ENCODE assay signal across 8 cellular contexts in the genomic region with DNA sequence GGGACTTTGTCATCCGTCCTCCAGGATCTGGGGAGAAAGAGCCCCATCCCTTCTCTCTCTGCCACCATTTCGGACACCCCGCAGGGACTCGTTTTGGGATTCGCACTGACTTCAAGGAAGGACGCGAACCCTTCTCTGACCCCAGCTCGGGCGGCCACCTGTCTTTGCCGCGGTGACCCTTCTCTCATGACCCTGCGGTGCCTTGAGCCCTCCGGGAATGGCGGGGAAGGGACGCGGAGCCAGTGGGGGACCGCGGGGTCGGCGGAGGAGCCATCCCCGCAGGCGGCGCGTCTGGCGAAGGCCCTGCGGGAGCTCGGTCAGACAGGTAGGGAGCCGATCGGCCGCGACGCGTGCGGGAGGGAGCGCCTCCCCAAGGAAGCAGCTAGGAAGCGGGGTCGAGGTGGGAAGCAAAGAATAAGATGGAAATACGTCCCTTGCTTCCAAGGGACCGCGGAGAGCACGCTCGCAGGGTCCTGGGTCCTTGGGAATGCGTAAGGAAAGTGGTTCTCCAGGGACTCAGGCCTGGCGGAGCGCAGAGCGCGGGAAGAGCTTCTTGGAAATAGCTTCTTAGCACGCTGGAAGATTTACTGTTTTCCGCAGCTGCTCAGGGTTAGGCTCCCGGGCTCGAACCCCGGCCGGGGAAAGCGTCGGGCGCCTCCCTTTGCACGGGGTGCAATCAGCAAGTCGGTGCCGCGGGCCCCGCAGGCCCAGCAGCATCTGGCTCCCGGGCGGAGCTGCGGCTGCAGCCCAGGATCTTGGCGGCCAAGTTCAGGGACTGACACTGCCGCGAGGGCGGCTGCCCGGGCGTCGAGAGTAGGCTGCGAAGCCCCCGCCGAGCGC. TPM values are rescaled to one million over a fixed set of nuclear protein-coding genes. Genes with fewer than 3 reads are reported as not detected.
DNase-seq lines count a peak whose midpoint lies in the region; ATAC-seq and TF ChIP-seq lines count a peak whose summit lies in the region.

No MANE protein-coding gene starts in this region.

- H3K27ac ChIP-seq in effector memory CD4-positive, alpha-beta T cell (ENCODE audit: insufficient read depth, low read length, poor library complexity, severe bottlenecking), result peak overlapping the region; percentile 8
- H3K27ac ChIP-seq in mesendoderm (ENCODE audit: low read depth, low read length), result peak overlapping the region; percentile 98
- peak overlapping the region in 1 of 2 donors; percentile 72 for H3K27ac ChIP-seq in thoracic aorta

- peaks cover 35% of the 10 kb centered on the region for H3K79me2 ChIP-seq in mesendoderm (ENCODE audit: control insufficient read depth, insufficient read depth, low read length)

- H3K4me1 Mint-ChIP-seq in T-helper 2 cell treated with Interferon-gamma antibody and Interleukin-4, amounts not matched to agents 5 μg/mL and 100 μg/mL, for 36 hours (ENCODE audit: low read depth), result peaks cover 28% of the 10 kb centered on the region

- peak overlapping the region; percentile 81 for H3K9ac ChIP-seq in mesendoderm (ENCODE audit: low read length)

- no peaks in the 10 kb centered on the region for H3K9me3 ChIP-seq in effector memory CD4-positive, alpha-beta T cell (ENCODE audit: control insufficient read depth, low read length)
- no peaks in the 10 kb centered on the region for H3K9me3 ChIP-seq in thoracic aorta

- H2BK15ac ChIP-seq in mesendoderm (replicated peaks; ENCODE audit: low read depth), result no peak overlapping the region

- peak overlapping the region; percentile 1 for H2BK120ac ChIP-seq in mesendoderm (ENCODE audit: low read depth, low read length)

- H3K4ac ChIP-seq in mesendoderm (ENCODE audit: low read depth, low read length), result peak overlapping the region; percentile 64

- H3K27ac Mint-ChIP-seq in T-helper 2 cell treated with Interferon-gamma antibody and Interleukin-4, amounts not matched to agents 5 μg/mL and 100 μg/mL, for 36 hours, result peak overlapping the region; percentile 95

- peaks cover 21% of the 10 kb centered on the region for H3K4me1 ChIP-seq in effector memory CD4-positive, alpha-beta T cell (ENCODE audit: control insufficient read depth, insufficient read depth, low read length, poor library complexity, severe bottlenecking)
- no peaks in the 10 kb centered on the region for H3K4me1 ChIP-seq in mesendoderm (ENCODE audit: control insufficient read depth, low read depth, low read length)
- H3K4me1 ChIP-seq in thoracic aorta (ENCODE audit: control insufficient read depth in 1 of 2, low read depth in 2 of 2), result peaks cover 4 to 27% of the 10 kb centered on the region in 2 donors

- H2BK5ac ChIP-seq in mesendoderm (ENCODE audit: low read length), result peak overlapping the region; percentile 90

- peak overlapping the region; percentile 98 for H3K4me3 Mint-ChIP-seq in T-helper 2 cell treated with Interferon-gamma antibody and Interleukin-4, amounts not matched to agents 5 μg/mL and 100 μg/mL, for 36 hours

- peaks cover 5% of the 10 kb centered on the region for H3K79me1 ChIP-seq in mesendoderm (ENCODE audit: low read length)

- H3K4me3 ChIP-seq in GM08714 (ENCODE audit: low read length) (peak overlapping the region; percentile 87; the same call in 1 of the 2 replicates), mesendoderm (ENCODE audit: low read length) (peak overlapping the region; percentile 82), thoracic aorta (peak overlapping the region; percentile 84)
- peak overlapping the region; percentile 96 for H3K4me3 ChIP-seq in effector memory CD4-positive, alpha-beta T cell (ENCODE audit: insufficient read depth, low read depth, low read length, poor library complexity, severe bottlenecking)

- H3K9me3 Mint-ChIP-seq in T-helper 2 cell treated with Interferon-gamma antibody and Interleukin-4, amounts not matched to agents 5 μg/mL and 100 μg/mL, for 36 hours, result no peaks in the 10 kb centered on the region

- peaks cover 8% of the 10 kb centered on the region for H3K36me3 ChIP-seq in effector memory CD4-positive, alpha-beta T cell (ENCODE audit: control insufficient read depth, insufficient read depth, low read length)
- H3K36me3 ChIP-seq in mesendoderm (ENCODE audit: control insufficient read depth, insufficient read depth, low read length) (no peaks in the 10 kb centered on the region), thoracic aorta (no peaks in the 10 kb centered on the region)

- peaks cover 21% of the 10 kb centered on the region for H3K27me3 Mint-ChIP-seq in T-helper 2 cell treated with Interferon-gamma antibody and Interleukin-4, amounts not matched to agents 5 μg/mL and 100 μg/mL, for 36 hours (ENCODE audit: low read depth)

- H3K56ac ChIP-seq in mesendoderm (ENCODE audit: low read length), result peak overlapping the region; percentile 94

- peak overlapping the region; percentile 54 for H2AK5ac ChIP-seq in mesendoderm (ENCODE audit: low read length)

- peak overlapping the region; percentile 73 for H3K23ac ChIP-seq in mesendoderm (ENCODE audit: low read length)

- TF ChIP-seq CTCF in thoracic aorta (IDR thresholded peaks at IDR 0.05), result no peak

- ATAC-seq in thoracic aorta (ENCODE audit: insufficient number of reproducible peaks, low FRiP score, low read depth) (no peak), HG02759 (IDR thresholded peaks at IDR 0.05; ENCODE audit: unreplicated experiment) (no peak), GM19452 (IDR thresholded peaks at IDR 0.05; ENCODE audit: unreplicated experiment) (no peak)

- no peaks in the 10 kb centered on the region for H3K27me3 ChIP-seq in effector memory CD4-positive, alpha-beta T cell (replicated peaks; ENCODE audit: control insufficient read depth, insufficient read depth, low read length, poor library complexity, severe bottlenecking)
- no peaks in the 10 kb centered on the region for H3K27me3 ChIP-seq in mesendoderm (ENCODE audit: insufficient read depth, low read length, poor library complexity)
- no peaks in the 10 kb centered on the region for H3K27me3 ChIP-seq in thoracic aorta (replicated peaks; ENCODE audit: insufficient read depth)

- no peak for DNase-seq in T-helper 2 cell treated with Interferon-gamma antibody and Interleukin-4, amounts not matched to agents 5 μg/mL and 100 μg/mL, for 36 hours (ENCODE audit: low spot score)
- DNase-seq in effector memory CD4-positive, alpha-beta T cell, result no peak
- peak; percentile 79 for DNase-seq in mesendoderm
- no peak for DNase-seq in thoracic aorta (ENCODE audit: low spot score)
- no peak for DNase-seq in NCI-H1930 (lab: John Stamatoyannopoulos, UW)

- no peak overlapping the region for H4K5ac ChIP-seq in mesendoderm (ENCODE audit: low read length)

- H3K18ac ChIP-seq in mesendoderm (ENCODE audit: low read length), result peak overlapping the region; percentile 99

- peaks cover 41% of the 10 kb centered on the region for H3K36me3 Mint-ChIP-seq in T-helper 2 cell treated with Interferon-gamma antibody and Interleukin-4, amounts not matched to agents 5 μg/mL and 100 μg/mL, for 36 hours (ENCODE audit: low read depth)

- H4K8ac ChIP-seq in mesendoderm (ENCODE audit: low read depth, low read length), result no peak overlapping the region

- peak overlapping the region; percentile 78 for H3K4me2 ChIP-seq in mesendoderm (ENCODE audit: low read length)

- no CpG with 5 or more reads among the region's 75 CpGs for WGBS in mesendoderm (ENCODE audit: extremely low coverage, insufficient coverage, low lambda C conversion rate)

RNA-seq across cellular contexts. Expression of gene SOCS2, which starts 0.5 kb away (rescaled TPM):
- polyA plus RNA-seq in mesendoderm (2013, experiment 1 of 2), result 41.4 TPM
- polyA plus RNA-seq in mesendoderm (2013, experiment 2 of 2), result 39.4 TPM
- total RNA-seq in thoracic aorta, result 10 to 100 TPM; 51.4 to 56.3 TPM
